Comparison of ENCODE assay signal across 1 cellular context in genomic region chr22:41535244-41535643, GRCh38.
TF ChIP-seq lines count a peak whose summit lies in the region.

No MANE protein-coding gene starts in this region.

TF ChIP-seq in HepG2, 621 proteins besides CTCF, POLR2A, EP300 and RAD21:
- TF ChIP-seq MBD4 (IDR thresholded peaks at IDR 0.05; ENCODE audit: borderline replicate concordance, low read length) (no peak), STAG1 (CRISPR knock-in tag; IDR thresholded peaks at IDR 0.05) (peak; percentile 23)
